ENCODE assay signal across 1 cellular context in genomic region chr5:131270809-131271208, GRCh38.
TF ChIP-seq lines count a peak whose summit lies in the region.

No MANE protein-coding gene starts in this region.

TF ChIP-seq in GM23338, 12 proteins besides CTCF, POLR2A, EP300 and RAD21 (continued from another document):
- TF ChIP-seq REST (IDR thresholded peaks at IDR 0.05; ENCODE audit: unreplicated experiment): no peak
- no peak for TF ChIP-seq EZH2phosphoT487 (IDR thresholded peaks at IDR 0.05; ENCODE audit: unreplicated experiment)
- no peak for TF ChIP-seq POLR2AphosphoS5 (IDR thresholded peaks at IDR 0.05; ENCODE audit: low read depth)
